In genomic region chr9:38039090-38039906, GRCh38 we compare ENCODE assay signal across 12 cellular contexts. TPM values are rescaled to one million over a fixed set of nuclear protein-coding genes. Genes with fewer than 3 reads are reported as not detected.
DNase-seq lines count a peak whose midpoint lies in the region; ATAC-seq and TF ChIP-seq lines count a peak whose summit lies in the region.
"Had no signal": no experiment of that assay in that cellular context is flagged by ENCODE, and none has a peak within 500 bp of the region (broad histone marks: within the 10 kb centered on the region; RNA-seq: fewer than 3 reads in every experiment).

No MANE protein-coding gene starts in this region.

- in situ Hi-C loops in GM13976 (cut with MboI; ENCODE audit: low sequenced_read_pairs, unreplicated experiment) = no loop called here

- TF ChIP-seq CTCF in tibial artery (IDR thresholded peaks at IDR 0.05) (no peak), GM13976 (IDR thresholded peaks at IDR 0.05; ENCODE audit: borderline replicate concordance, control extremely low read depth, extremely low read depth, insufficient read depth, missing control alignments) (no peak)

- no peaks in the 10 kb centered on the region for H3K36me3 ChIP-seq in tibial artery
- H3K36me3 ChIP-seq: adrenal gland had no signal

- DNase-seq in HT1080 (ENCODE audit: low read depth) = peak; percentile 66
- peak; percentile 47 for DNase-seq in UCSD-AML1 (lab: John Stamatoyannopoulos, UW; ENCODE audit: unreplicated experiment)
- peak in 1 of 3 donors; percentile 66 for DNase-seq in right cardiac atrium
- DNase-seq in tibial artery = no peak
- DNase-seq in NCI-H146 (lab: John Stamatoyannopoulos, UW) = no peak
- DNase-seq in GM13976 (ENCODE audit: low spot score) = no peak
- DNase-seq in NCI-H1092 (lab: John Stamatoyannopoulos, UW) = no peak
- DNase-seq in NCI-H524 (lab: John Stamatoyannopoulos, UW) = no peak
- DNase-seq: activated CD4-positive, alpha-beta T cell treated with anti-CD3 and anti-CD28 coated beads for 4 hours; adrenal gland; hippocampal formation; occipital lobe had no signal

- no peaks in the 10 kb centered on the region for H3K9me3 ChIP-seq in right cardiac atrium (ENCODE audit: control insufficient read depth, low read length)
- no peaks in the 10 kb centered on the region for H3K9me3 ChIP-seq in tibial artery
- H3K9me3 ChIP-seq: adrenal gland had no signal

- H3K27me3 ChIP-seq in right cardiac atrium (ENCODE audit: control insufficient read depth, insufficient read depth) (no peaks in the 10 kb centered on the region), tibial artery (no peaks in the 10 kb centered on the region)
- H3K27me3 ChIP-seq: adrenal gland had no signal

- ATAC-seq in right cardiac atrium = peak; percentile 11 to 34

- intact Hi-C loops in right cardiac atrium (cut with DNase I) = no loop called here
- intact Hi-C loops in tibial artery (cut with DNase I; ENCODE audit: low total_unique reads) = no loop called here

- H3K27ac ChIP-seq in right cardiac atrium (ENCODE audit: low read length) (peak overlapping the region; percentile 54), tibial artery (peak overlapping the region; percentile 25 to 38)

- WGBS in right cardiac atrium = 39% methylated on average over 16 of the region's 16 CpGs

- H3K4me1 ChIP-seq in right cardiac atrium (ENCODE audit: control insufficient read depth, insufficient read depth, low read length) (peaks cover 34% of the 10 kb centered on the region), tibial artery (peaks cover 0 to 73% (median 51%) of the 10 kb centered on the region in 4 donors)

- H3K4me3 ChIP-seq in right cardiac atrium (ENCODE audit: low read length) = no peak overlapping the region
- H3K4me3 ChIP-seq in tibial artery = no peak overlapping the region
- H3K4me3 ChIP-seq: adrenal gland had no signal

RNA-seq across cellular contexts. Expression of gene SHB, which starts 29.7 kb away (rescaled TPM):
- total RNA-seq in HT1080 (2014; rRNA removed; shearing (Covaris generic)) = 31.9 and 42.8 TPM in 2 replicates
- 38.7 and 41.0 TPM in 2 replicates for polyA plus RNA-seq in HT1080 (2015; cell fraction: cytosol; rRNA removed)
- polyA plus RNA-seq in HT1080 (2015; cell fraction: nucleus; rRNA removed) = 27.9 and 30.9 TPM in 2 replicates
- 10 to 100 TPM; 25.7 to 38.9 (median 31.0) TPM for total RNA-seq in right cardiac atrium
- 14.5 TPM for polyA plus RNA-seq in right cardiac atrium

Comparison
In these comparisons a context has a peak if more than half of its experiments do, and no peak if none do; other contexts are left out.
1. DNase-seq: peak in HT1080 (single experiment) and UCSD-AML1 (single experiment); none in tibial artery (0 of 2), NCI-H146 (single experiment), GM13976 (single experiment), NCI-H1092 (single experiment) and NCI-H524 (0 of 2).